In the genomic region with DNA sequence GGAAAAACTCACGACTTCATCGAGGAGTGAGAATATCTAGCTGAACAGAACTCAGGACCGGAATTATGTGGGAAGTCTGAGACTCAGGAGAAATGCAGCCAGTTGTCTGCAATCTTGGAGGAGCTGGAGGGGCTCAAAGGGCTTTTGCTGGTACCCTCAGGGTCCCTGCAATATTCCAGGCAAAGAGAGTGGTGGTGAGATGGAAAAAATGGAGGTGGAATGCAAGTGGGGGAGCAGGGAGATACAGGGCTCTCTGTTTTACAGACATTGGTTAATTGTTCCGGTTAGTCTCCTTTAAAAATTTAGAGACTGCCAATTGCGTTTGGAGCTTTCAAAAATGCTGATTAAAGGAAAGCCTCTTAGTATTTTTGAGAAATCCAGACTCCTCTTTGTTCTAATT, we compare ENCODE assay signal across 1 cellular context.
TF ChIP-seq lines count a peak whose summit lies in the region.

No MANE protein-coding gene starts in this region.

TF ChIP-seq in K562, 482 proteins besides CTCF, POLR2A, EP300 and RAD21:
- TF ChIP-seq ILF3 (IDR thresholded peaks at IDR 0.05; ENCODE audit: borderline replicate concordance) (no peak), DIDO1 (tag; IDR thresholded peaks at IDR 0.05; ENCODE audit: low read depth) (no peak), DNMT1 (IDR thresholded peaks at IDR 0.05) (no peak), ADNP (tag; IDR thresholded peaks at IDR 0.05) (no peak), TGIF2 (CRISPR knock-in tag; IDR thresholded peaks at IDR 0.05) (no peak), BRD9 (IDR thresholded peaks at IDR 0.05; ENCODE audit: low read depth, partially characterized antibody) (no peak), TAF9B (IDR thresholded peaks at IDR 0.05; ENCODE audit: partially characterized antibody) (no peak), HIVEP1 (CRISPR knock-in tag; IDR thresholded peaks at IDR 0.05) (no peak), SREBF1 (IDR thresholded peaks at IDR 0.05; ENCODE audit: borderline replicate concordance, low read depth, low read length) (no peak), FOXK2 (conservative IDR thresholded peaks at IDR 0.05 in 1 of 2, IDR thresholded peaks at IDR 0.05 in 1 of 2; ENCODE audit: low read depth in 2 of 2) (no peak)
- TF ChIP-seq, protein P1, sequence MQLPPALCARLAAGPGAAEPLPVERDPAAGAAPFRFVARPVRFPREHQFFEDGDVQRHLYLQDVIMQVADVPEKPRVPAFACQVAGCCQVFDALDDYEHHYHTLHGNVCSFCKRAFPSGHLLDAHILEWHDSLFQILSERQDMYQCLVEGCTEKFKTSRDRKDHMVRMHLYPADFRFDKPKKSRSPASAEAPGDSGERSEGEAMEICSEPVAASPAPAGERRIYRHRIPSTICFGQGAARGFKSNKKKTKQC (CRISPR knock-in tag; IDR thresholded peaks at IDR 0.05), result no peak
